In the genomic region with DNA sequence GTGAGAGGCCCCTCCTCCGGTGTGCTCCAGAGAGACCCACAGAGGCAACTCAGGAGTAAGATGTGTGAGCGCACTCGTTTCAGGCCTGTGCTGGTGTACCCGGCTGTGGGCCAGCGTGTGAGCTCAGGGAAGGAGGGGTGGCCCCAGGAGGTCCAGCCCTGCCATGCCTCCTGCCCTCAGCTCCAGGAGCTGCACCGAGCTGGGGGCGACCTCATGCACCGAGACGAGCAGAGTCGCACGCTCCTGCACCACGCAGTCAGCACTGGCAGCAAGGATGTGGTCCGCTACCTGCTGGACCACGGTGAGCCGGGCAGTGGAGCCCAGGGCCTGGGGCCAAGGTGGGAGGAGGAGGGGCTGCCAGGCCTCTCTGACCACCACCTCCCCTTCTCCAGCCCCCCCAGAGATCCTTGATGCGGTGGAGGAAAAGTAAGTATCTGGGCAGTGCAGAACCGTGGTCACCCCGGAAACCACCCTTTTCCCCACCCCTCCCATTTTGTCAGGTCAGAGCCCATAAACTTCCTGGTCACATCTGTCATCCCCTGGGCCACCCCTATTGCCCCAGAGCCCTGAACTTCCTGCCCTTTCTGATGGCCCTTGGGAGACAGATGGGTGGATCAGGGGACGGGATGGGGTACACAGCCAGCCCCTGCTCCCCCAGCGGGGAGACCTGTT, we compare ENCODE assay signal across 12 cellular contexts. TPM values are rescaled to one million over a fixed set of nuclear protein-coding genes. Genes with fewer than 3 reads are reported as not detected.
DNase-seq lines count a peak whose midpoint lies in the region; ATAC-seq and TF ChIP-seq lines count a peak whose summit lies in the region.
"Had no signal": no experiment of that assay in that cellular context is flagged by ENCODE, and none has a peak within 500 bp of the region (broad histone marks: within the 10 kb centered on the region; RNA-seq: fewer than 3 reads in every experiment).

No MANE protein-coding gene starts in this region.

- H3K36me3 ChIP-seq in BLaER1 (peaks cover 61% of the 10 kb centered on the region), H7 (replicated peaks; ENCODE audit: control insufficient read depth, insufficient read depth, low read length) (peaks cover 16% of the 10 kb centered on the region), body of pancreas (replicated peaks in 1 of 2; ENCODE audit: insufficient read depth in 1 of 2, low read depth in 2 of 2) (peaks cover 13 to 19% of the 10 kb centered on the region in 2 donors)

- no peak for TF ChIP-seq CTCF in body of pancreas (IDR thresholded peaks at IDR 0.05)

- H3K9me3 ChIP-seq in BLaER1 (no peaks in the 10 kb centered on the region), body of pancreas (no peaks in the 10 kb centered on the region)

- DNase-seq in H7 (peak; percentile 66), body of pancreas (no peak), SIG-M5 (lab: John Stamatoyannopoulos, UW) (no peak), amniotic stem cell (lab: John Stamatoyannopoulos, UW) (no peak), dedifferentiated amniotic fluid mesenchymal stem cell (ENCODE audit: extremely low spot score) (no peak)
- no peak for DNase-seq in naive thymus-derived CD8-positive, alpha-beta T cell
- DNase-seq: NCI-H1436 treated with DMSO at 0.1 percent for 48 hours; stimulated activated CD4-positive, alpha-beta T cell treated with anti-CD3 and anti-CD28 coated beads, Interleukin-4, amount 100 ng/mL, for 4 hours; substantia nigra; T-helper 2 cell had no signal

- peaks cover 12 to 23% (median 16%) of the 10 kb centered on the region in 4 donors for H3K4me1 Mint-ChIP-seq in naive thymus-derived CD8-positive, alpha-beta T cell

- H3K4me2 ChIP-seq in BLaER1: peak overlapping the region; percentile 95

- H3K4me1 ChIP-seq in BLaER1 (peaks cover 40% of the 10 kb centered on the region), body of pancreas (peaks cover 28% of the 10 kb centered on the region)

- ATAC-seq in body of pancreas: no peak
- no peak for ATAC-seq in naive thymus-derived CD8-positive, alpha-beta T cell
- ATAC-seq in GM19351 (IDR thresholded peaks at IDR 0.05; ENCODE audit: unreplicated experiment): no peak

- peaks cover 0 to 44% (median 8%) of the 10 kb centered on the region in 3 donors for H3K36me3 Mint-ChIP-seq in naive thymus-derived CD8-positive, alpha-beta T cell

- H4K20me1 ChIP-seq in BLaER1: peaks cover 53% of the 10 kb centered on the region

- peak overlapping the region; percentile 19 to 91 (median 82) for H3K27ac Mint-ChIP-seq in naive thymus-derived CD8-positive, alpha-beta T cell

- TF ChIP-seq POLR2A in body of pancreas (IDR thresholded peaks at IDR 0.05): no peak

- 68 to 77% methylated on average over 3 to 19 of the region's 20 CpGs for WGBS in body of pancreas, 2 donors

- H3K27me3 Mint-ChIP-seq in naive thymus-derived CD8-positive, alpha-beta T cell: peaks cover 0 to 3% (median 0%) of the 10 kb centered on the region in 5 donors

- H3K9me3 Mint-ChIP-seq in naive thymus-derived CD8-positive, alpha-beta T cell: no peaks in the 10 kb centered on the region

- H3K4me3 Mint-ChIP-seq in naive thymus-derived CD8-positive, alpha-beta T cell: peak overlapping the region in 9 of 10 donors; percentile 16 to 84 (median 51)

- intact Hi-C loops in body of pancreas (cut with DNase I): no loop called here

- POLR2A ChIA-PET in naive thymus-derived CD8-positive, alpha-beta T cell (lab: Charles Lee): interaction anchor here (1.0 to 3.1 kb wide), 4 partner anchors 10 to 30 kb away, joined by 3 to 20 read pairs (median 6); no protein-coding TSS in a partner anchor

- H3K9ac ChIP-seq in BLaER1: no peak overlapping the region; the same call in 1 of the 2 replicates

- H3K27ac ChIP-seq in BLaER1: peak overlapping the region; percentile 90
- H3K27ac ChIP-seq in body of pancreas: peak overlapping the region; percentile 54 to 81 (median 61)

- H3K27me3 ChIP-seq in BLaER1: no peaks in the 10 kb centered on the region
- H3K27me3 ChIP-seq in H7 (ENCODE audit: control insufficient read depth, insufficient read depth, low read length): no peaks in the 10 kb centered on the region
- peaks cover 0 to 10% of the 10 kb centered on the region in 2 donors for H3K27me3 ChIP-seq in body of pancreas

- H3K4me3 ChIP-seq in BLaER1 (peak overlapping the region; percentile 11; the same call in 1 of the 2 replicates), H7 (ENCODE audit: insufficient read depth, low read depth, low read length) (no peak overlapping the region), body of pancreas (no peak overlapping the region)

RNA-seq across cellular contexts. Expression of a gene that starts 2.5 kb away (rescaled TPM):
- 672 and 771 TPM in 2 replicates for total RNA-seq in H7 (2014; rRNA removed; shearing (Covaris generic))
- total RNA-seq in body of pancreas: 10 to 100 TPM; 36.9 to 63.0 TPM
- 1 to 10 TPM; 7.2 to 8.0 TPM for total RNA-seq in naive thymus-derived CD8-positive, alpha-beta T cell
- under 1 TPM in 1 of 3 donors, not detected in 2; 0.52 TPM for polyA plus RNA-seq in naive thymus-derived CD8-positive, alpha-beta T cell

RNA-seq across cellular contexts. Expression of a gene that starts 12.6 kb away (rescaled TPM):
- 0.14 TPM in 1 of 2 replicates, not detected in the other for total RNA-seq in H7 (2014; rRNA removed; shearing (Covaris generic))
- total RNA-seq in body of pancreas: not detected
- under 1 TPM; 0.25 to 0.73 TPM for total RNA-seq in naive thymus-derived CD8-positive, alpha-beta T cell
- under 1 TPM in 2 of 3 donors, not detected in 1; 0.16 to 0.18 TPM for polyA plus RNA-seq in naive thymus-derived CD8-positive, alpha-beta T cell

RNA-seq across cellular contexts. Expression of a gene that starts 31.7 kb away (rescaled TPM):
- 80.8 and 109 TPM in 2 replicates for total RNA-seq in H7 (2014; rRNA removed; shearing (Covaris generic))
- 10 to 100 TPM; 79.4 to 86.4 TPM for total RNA-seq in body of pancreas
- 100 to 1,000 TPM; 234 to 243 TPM for total RNA-seq in naive thymus-derived CD8-positive, alpha-beta T cell
- polyA plus RNA-seq in naive thymus-derived CD8-positive, alpha-beta T cell: 10 to 100 TPM; 47.1 to 71.0 (median 52.5) TPM

Comparison
In these comparisons a context has a peak if more than half of its experiments do, and no peak if none do; other contexts are left out.
1. RNA of a gene that starts 2.5 kb away (total RNA-seq): 672 to 771 TPM in H7; 36.9 to 63.0 TPM in body of pancreas and 7.2 to 8.0 TPM in naive thymus-derived CD8-positive, alpha-beta T cell; every median in the first group is over 10 times any median in the second.